Comparison of ENCODE assay signal across 8 cellular contexts in genomic region chr16:71461686-71462648, GRCh38. TPM values are rescaled to one million over a fixed set of nuclear protein-coding genes. Genes with fewer than 3 reads are reported as not detected.
DNase-seq lines count a peak whose midpoint lies in the region; TF ChIP-seq lines count a peak whose summit lies in the region.

TSS of gene ZNF23 (minus strand) at chr16:71462247. CDS start at chr16:71456796, 5,451 bp downstream.

- in situ Hi-C loops in HAP-1 (cut with MboI; ENCODE audit: low sequenced_read_pairs): no loop called here

- intact Hi-C loops in cardiac septum (cut with DNase I): loop anchor here (1.0 kb wide), 1 partner anchor 22 kb away; no protein-coding TSS in a partner anchor

- 1% methylated on average over 20 to 42 of the region's 52 CpGs for WGBS in tibial nerve, 2 donors

- H3K36me3 ChIP-seq in HAP-1 (replicated peaks) (no peaks in the 10 kb centered on the region; the same call in 1 of the 2 replicates), MM.1S (replicated peaks; ENCODE audit: insufficient read depth, low read length) (no peaks in the 10 kb centered on the region), adipocyte (ENCODE audit: control insufficient read depth, insufficient read depth, low read length, severe bottlenecking) (no peaks in the 10 kb centered on the region), tibial nerve (peaks cover 0 to 15% (median 0%) of the 10 kb centered on the region in 3 donors)

- DNase-seq in HAP-1 (ENCODE audit: low spot score in 2 of 2) (peak; percentile 49 to 85), MM.1S (peak; percentile 82), SW 1271 (lab: John Stamatoyannopoulos, UW) (peak; percentile 33 to 66), adipocyte (ENCODE audit: low read depth) (peak; percentile 88), cardiac septum (ENCODE audit: low spot score) (peak; percentile 94), pons (ENCODE audit: low spot score) (peak; percentile 62), tibial nerve (ENCODE audit: low spot score in 2 of 2) (peak; percentile 70 to 72)

- H3K4me2 ChIP-seq in MM.1S (ENCODE audit: low read depth, low read length): peak within 1 kb of the TSS; percentile 88

- H3F3A ChIP-seq in MM.1S (ENCODE audit: insufficient read depth, low read length): no peaks in the 10 kb centered on the region

- H3K4me1 ChIP-seq in HAP-1 (peaks cover 7% of the 10 kb centered on the region), MM.1S (ENCODE audit: low read length) (no peaks in the 10 kb centered on the region), adipocyte (ENCODE audit: control insufficient read depth, insufficient read depth, low read length) (peaks cover 18% of the 10 kb centered on the region), tibial nerve (peaks cover 0 to 29% (median 7%) of the 10 kb centered on the region in 4 donors)

- no peaks in the 10 kb centered on the region for H3K27me3 ChIP-seq in HAP-1 (ENCODE audit: low read depth)
- no peaks in the 10 kb centered on the region for H3K27me3 ChIP-seq in MM.1S (replicated peaks; ENCODE audit: insufficient read depth, low read length)
- no peaks in the 10 kb centered on the region for H3K27me3 ChIP-seq in adipocyte (replicated peaks; ENCODE audit: control insufficient read depth, insufficient read depth, low read length)
- no peaks in the 10 kb centered on the region for H3K27me3 ChIP-seq in tibial nerve

- H4K20me1 ChIP-seq in MM.1S (ENCODE audit: insufficient read depth, low read length): no peaks in the 10 kb centered on the region

- H3K27ac ChIP-seq in MM.1S (ENCODE audit: low read length) (peak within 1 kb of the TSS; percentile 28; the same call in 1 of the 2 replicates), tibial nerve (peak within 1 kb of the TSS; percentile 66 to 92 (median 88))

- TF ChIP-seq POLR2A in tibial nerve (IDR thresholded peaks at IDR 0.05): peak; percentile 40 to 72

- peak; percentile 82 to 96 for TF ChIP-seq EP300 in tibial nerve (IDR thresholded peaks at IDR 0.05)

- H3K9me3 ChIP-seq in HAP-1 (no peaks in the 10 kb centered on the region), MM.1S (replicated peaks; ENCODE audit: insufficient read depth, low read length) (no peaks in the 10 kb centered on the region), adipocyte (ENCODE audit: control insufficient read depth, low read length) (no peaks in the 10 kb centered on the region), tibial nerve (peaks cover 0 to 6% (median 0%) of the 10 kb centered on the region in 4 donors)

- H3K4me3 ChIP-seq in GM08714 (ENCODE audit: low read length) (peak within 1 kb of the TSS; percentile 84), HAP-1 (peak within 1 kb of the TSS; percentile 98), MM.1S (ENCODE audit: low read length) (peak within 1 kb of the TSS; percentile 97), adipocyte (ENCODE audit: low read length) (peak within 1 kb of the TSS; percentile 98), tibial nerve (peak within 1 kb of the TSS; percentile 75 to 93 (median 91))

- TF ChIP-seq CTCF in MM.1S (IDR thresholded peaks at IDR 0.05; ENCODE audit: low read length) (no peak), tibial nerve (IDR thresholded peaks at IDR 0.05) (peak in 2 of 5 experiments; percentile 10 to 50)

- peak within 1 kb of the TSS; percentile 92 for H2AFZ ChIP-seq in MM.1S (ENCODE audit: low read length)

- H3K79me2 ChIP-seq in MM.1S (ENCODE audit: low read length): peaks cover 14% of the 10 kb centered on the region

- peak within 1 kb of the TSS; percentile 82 for H3K9ac ChIP-seq in MM.1S (ENCODE audit: low read length)
- peak within 1 kb of the TSS; percentile 95 for H3K9ac ChIP-seq in adipocyte (ENCODE audit: low read length)

- no peaks in the 10 kb centered on the region for H3K9me2 ChIP-seq in MM.1S (replicated peaks; ENCODE audit: insufficient read depth, low read length)

RNA-seq across cellular contexts. Expression of gene ZNF23, which starts in this region (rescaled TPM):
- total RNA-seq in cardiac septum (5.9 TPM), tibial nerve (10 to 100 TPM in 2 of 4 donors, 1 to 10 TPM in 2; 5.5 to 14.4 (median 11.0) TPM)

Comparison
In these comparisons a context has a peak if more than half of its experiments do, and no peak if none do; other contexts are left out.
1. Peak in every context shown above with its lines: DNase-seq, H3K4me3 ChIP-seq and H3K27ac ChIP-seq.